In the genomic region with DNA sequence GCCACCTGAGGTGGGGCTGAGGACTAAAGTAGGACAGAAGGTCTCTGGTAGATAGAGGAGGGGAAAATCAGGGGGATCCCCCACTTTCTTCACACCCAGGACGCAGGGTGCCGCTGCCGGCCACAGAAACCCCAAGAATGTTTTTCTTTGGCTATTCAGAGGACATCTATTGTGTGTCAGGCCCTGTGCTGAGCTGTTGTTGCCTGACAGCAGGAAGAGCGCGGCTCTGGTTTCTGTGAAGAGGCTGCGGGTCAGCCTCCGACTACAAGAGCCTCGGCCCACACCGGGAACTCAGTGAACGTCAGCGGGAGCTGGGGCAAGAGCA, we compare ENCODE assay signal across 1 cellular context.
TF ChIP-seq lines count a peak whose summit lies in the region.

No MANE protein-coding gene starts in this region.

TF ChIP-seq in HepG2, 621 proteins besides CTCF, POLR2A, EP300 and RAD21 (continued from another document and continues in another):
- TF ChIP-seq TEAD3 (CRISPR knock-in tag; optimal IDR thresholded peaks at IDR 0.05; ENCODE audit: borderline replicate concordance) = peak; percentile 6
- TF ChIP-seq, protein P1, sequence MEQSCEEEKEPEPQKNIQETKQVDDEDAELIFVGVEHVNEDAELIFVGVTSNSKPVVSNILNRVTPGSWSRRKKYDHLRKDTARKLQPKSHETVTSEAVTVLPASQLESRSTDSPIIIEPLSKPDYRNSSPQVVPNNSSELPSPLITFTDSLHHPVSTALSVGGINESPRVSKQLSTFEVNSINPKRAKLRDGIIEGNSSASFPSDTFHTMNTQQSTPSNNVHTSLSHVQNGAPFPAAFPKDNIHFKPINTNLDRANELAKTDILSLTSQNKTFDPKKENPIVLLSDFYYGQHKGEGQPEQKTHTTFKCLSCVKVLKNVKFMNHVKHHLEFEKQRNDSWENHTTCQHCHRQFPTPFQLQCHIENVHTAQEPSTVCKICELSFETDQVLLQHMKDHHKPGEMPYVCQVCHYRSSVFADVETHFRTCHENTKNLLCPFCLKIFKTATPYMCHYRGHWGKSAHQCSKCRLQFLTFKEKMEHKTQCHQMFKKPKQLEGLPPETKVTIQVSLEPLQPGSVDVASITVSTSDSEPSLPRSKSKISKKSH (CRISPR knock-in tag; IDR thresholded peaks at IDR 0.05; ENCODE audit: borderline replicate concordance) = no peak
- TF ChIP-seq, protein P2, sequence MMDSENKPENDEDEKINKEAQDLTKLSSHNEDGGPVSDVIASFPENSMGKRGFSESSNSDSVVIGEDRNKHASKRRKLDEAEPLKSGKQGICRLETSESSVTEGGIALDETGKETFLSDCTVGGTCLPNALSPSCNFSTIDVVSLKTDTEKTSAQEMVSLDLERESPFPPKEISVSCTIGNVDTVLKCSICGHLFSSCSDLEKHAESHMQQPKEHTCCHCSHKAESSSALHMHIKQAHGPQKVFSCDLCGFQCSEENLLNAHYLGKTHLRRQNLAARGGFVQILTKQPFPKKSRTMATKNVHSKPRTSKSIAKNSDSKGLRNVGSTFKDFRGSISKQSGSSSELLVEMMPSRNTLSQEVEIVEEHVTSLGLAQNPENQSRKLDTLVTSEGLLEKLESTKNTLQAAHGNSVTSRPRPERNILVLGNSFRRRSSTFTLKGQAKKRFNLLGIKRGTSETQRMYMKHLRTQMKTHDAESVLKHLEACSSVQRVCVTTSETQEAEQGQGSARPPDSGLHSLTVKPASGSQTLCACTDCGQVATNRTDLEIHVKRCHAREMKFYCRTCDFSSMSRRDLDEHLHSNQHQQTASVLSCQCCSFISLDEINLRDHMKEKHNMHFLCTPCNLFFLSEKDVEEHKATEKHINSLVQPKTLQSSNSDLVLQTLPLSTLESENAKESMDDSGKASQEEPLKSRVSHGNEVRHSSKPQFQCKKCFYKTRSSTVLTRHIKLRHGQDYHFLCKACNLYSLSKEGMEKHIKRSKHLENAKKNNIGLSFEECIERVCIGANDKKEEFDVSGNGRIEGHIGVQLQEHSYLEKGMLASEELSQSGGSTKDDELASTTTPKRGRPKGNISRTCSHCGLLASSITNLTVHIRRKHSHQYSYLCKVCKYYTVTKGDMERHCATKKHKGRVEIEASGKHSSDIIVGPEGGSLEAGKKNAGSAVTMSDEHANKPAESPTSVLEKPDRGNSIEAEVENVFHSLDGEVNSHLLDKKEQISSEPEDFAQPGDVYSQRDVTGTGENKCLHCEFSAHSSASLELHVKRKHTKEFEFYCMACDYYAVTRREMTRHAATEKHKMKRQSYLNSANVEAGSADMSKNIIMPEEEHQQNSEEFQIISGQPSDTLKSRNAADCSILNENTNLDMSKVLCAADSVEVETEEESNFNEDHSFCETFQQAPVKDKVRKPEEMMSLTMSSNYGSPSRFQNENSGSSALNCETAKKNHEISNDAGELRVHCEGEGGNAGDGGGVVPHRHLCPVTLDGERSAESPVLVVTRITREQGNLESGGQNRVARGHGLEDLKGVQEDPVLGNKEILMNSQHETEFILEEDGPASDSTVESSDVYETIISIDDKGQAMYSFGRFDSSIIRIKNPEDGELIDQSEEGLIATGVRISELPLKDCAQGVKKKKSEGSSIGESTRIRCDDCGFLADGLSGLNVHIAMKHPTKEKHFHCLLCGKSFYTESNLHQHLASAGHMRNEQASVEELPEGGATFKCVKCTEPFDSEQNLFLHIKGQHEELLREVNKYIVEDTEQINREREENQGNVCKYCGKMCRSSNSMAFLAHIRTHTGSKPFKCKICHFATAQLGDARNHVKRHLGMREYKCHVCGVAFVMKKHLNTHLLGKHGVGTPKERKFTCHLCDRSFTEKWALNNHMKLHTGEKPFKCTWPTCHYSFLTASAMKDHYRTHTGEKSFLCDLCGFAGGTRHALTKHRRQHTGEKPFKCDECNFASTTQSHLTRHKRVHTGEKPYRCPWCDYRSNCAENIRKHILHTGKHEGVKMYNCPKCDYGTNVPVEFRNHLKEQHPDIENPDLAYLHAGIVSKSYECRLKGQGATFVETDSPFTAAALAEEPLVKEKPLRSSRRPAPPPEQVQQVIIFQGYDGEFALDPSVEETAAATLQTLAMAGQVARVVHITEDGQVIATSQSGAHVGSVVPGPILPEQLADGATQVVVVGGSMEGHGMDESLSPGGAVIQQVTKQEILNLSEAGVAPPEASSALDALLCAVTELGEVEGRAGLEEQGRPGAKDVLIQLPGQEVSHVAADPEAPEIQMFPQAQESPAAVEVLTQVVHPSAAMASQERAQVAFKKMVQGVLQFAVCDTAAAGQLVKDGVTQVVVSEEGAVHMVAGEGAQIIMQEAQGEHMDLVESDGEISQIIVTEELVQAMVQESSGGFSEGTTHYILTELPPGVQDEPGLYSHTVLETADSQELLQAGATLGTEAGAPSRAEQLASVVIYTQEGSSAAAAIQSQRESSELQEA (CRISPR knock-in tag; IDR thresholded peaks at IDR 0.05; ENCODE audit: not compliant biosample characterization) = peak; percentile 1
- TF ChIP-seq SOX6 (IDR thresholded peaks at IDR 0.05) = no peak
- peak; percentile 37; the same call in 1 of the 2 replicates for TF ChIP-seq SOX6 (CRISPR knock-in tag; IDR thresholded peaks at IDR 0.05)
- no peak; the same call in 1 of the 2 replicates for TF ChIP-seq ZNF546 (CRISPR knock-in tag; conservative IDR thresholded peaks at IDR 0.05)
- TF ChIP-seq, protein P3, sequence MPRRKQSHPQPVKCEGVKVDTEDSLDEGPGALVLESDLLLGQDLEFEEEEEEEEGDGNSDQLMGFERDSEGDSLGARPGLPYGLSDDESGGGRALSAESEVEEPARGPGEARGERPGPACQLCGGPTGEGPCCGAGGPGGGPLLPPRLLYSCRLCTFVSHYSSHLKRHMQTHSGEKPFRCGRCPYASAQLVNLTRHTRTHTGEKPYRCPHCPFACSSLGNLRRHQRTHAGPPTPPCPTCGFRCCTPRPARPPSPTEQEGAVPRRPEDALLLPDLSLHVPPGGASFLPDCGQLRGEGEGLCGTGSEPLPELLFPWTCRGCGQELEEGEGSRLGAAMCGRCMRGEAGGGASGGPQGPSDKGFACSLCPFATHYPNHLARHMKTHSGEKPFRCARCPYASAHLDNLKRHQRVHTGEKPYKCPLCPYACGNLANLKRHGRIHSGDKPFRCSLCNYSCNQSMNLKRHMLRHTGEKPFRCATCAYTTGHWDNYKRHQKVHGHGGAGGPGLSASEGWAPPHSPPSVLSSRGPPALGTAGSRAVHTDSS (CRISPR knock-in tag; conservative IDR thresholded peaks at IDR 0.05) = no peak
- TF ChIP-seq, protein P4, sequence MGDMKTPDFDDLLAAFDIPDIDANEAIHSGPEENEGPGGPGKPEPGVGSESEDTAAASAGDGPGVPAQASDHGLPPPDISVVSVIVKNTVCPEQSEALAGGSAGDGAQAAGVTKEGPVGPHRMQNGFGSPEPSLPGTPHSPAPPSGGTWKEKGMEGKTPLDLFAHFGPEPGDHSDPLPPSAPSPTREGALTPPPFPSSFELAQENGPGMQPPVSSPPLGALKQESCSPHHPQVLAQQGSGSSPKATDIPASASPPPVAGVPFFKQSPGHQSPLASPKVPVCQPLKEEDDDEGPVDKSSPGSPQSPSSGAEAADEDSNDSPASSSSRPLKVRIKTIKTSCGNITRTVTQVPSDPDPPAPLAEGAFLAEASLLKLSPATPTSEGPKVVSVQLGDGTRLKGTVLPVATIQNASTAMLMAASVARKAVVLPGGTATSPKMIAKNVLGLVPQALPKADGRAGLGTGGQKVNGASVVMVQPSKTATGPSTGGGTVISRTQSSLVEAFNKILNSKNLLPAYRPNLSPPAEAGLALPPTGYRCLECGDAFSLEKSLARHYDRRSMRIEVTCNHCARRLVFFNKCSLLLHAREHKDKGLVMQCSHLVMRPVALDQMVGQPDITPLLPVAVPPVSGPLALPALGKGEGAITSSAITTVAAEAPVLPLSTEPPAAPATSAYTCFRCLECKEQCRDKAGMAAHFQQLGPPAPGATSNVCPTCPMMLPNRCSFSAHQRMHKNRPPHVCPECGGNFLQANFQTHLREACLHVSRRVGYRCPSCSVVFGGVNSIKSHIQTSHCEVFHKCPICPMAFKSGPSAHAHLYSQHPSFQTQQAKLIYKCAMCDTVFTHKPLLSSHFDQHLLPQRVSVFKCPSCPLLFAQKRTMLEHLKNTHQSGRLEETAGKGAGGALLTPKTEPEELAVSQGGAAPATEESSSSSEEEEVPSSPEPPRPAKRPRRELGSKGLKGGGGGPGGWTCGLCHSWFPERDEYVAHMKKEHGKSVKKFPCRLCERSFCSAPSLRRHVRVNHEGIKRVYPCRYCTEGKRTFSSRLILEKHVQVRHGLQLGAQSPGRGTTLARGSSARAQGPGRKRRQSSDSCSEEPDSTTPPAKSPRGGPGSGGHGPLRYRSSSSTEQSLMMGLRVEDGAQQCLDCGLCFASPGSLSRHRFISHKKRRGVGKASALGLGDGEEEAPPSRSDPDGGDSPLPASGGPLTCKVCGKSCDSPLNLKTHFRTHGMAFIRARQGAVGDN (CRISPR knock-in tag; IDR thresholded peaks at IDR 0.05) = no peak
- TF ChIP-seq PHF21A (CRISPR knock-in tag; IDR thresholded peaks at IDR 0.05) = no peak
- no peak for TF ChIP-seq SIN3B (IDR thresholded peaks at IDR 0.05; ENCODE audit: low read length)
- peak; percentile 0; the same call in 1 of the 2 replicates for TF ChIP-seq BCL6 (CRISPR knock-in tag; IDR thresholded peaks at IDR 0.05)
- TF ChIP-seq, protein P5, sequence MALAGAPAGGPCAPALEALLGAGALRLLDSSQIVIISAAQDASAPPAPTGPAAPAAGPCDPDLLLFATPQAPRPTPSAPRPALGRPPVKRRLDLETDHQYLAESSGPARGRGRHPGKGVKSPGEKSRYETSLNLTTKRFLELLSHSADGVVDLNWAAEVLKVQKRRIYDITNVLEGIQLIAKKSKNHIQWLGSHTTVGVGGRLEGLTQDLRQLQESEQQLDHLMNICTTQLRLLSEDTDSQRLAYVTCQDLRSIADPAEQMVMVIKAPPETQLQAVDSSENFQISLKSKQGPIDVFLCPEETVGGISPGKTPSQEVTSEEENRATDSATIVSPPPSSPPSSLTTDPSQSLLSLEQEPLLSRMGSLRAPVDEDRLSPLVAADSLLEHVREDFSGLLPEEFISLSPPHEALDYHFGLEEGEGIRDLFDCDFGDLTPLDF (CRISPR knock-in tag; IDR thresholded peaks at IDR 0.05) = 0 out of 2 replicates have a peak, but pooled peaks have one; percentile 7
- TF ChIP-seq, protein P6, sequence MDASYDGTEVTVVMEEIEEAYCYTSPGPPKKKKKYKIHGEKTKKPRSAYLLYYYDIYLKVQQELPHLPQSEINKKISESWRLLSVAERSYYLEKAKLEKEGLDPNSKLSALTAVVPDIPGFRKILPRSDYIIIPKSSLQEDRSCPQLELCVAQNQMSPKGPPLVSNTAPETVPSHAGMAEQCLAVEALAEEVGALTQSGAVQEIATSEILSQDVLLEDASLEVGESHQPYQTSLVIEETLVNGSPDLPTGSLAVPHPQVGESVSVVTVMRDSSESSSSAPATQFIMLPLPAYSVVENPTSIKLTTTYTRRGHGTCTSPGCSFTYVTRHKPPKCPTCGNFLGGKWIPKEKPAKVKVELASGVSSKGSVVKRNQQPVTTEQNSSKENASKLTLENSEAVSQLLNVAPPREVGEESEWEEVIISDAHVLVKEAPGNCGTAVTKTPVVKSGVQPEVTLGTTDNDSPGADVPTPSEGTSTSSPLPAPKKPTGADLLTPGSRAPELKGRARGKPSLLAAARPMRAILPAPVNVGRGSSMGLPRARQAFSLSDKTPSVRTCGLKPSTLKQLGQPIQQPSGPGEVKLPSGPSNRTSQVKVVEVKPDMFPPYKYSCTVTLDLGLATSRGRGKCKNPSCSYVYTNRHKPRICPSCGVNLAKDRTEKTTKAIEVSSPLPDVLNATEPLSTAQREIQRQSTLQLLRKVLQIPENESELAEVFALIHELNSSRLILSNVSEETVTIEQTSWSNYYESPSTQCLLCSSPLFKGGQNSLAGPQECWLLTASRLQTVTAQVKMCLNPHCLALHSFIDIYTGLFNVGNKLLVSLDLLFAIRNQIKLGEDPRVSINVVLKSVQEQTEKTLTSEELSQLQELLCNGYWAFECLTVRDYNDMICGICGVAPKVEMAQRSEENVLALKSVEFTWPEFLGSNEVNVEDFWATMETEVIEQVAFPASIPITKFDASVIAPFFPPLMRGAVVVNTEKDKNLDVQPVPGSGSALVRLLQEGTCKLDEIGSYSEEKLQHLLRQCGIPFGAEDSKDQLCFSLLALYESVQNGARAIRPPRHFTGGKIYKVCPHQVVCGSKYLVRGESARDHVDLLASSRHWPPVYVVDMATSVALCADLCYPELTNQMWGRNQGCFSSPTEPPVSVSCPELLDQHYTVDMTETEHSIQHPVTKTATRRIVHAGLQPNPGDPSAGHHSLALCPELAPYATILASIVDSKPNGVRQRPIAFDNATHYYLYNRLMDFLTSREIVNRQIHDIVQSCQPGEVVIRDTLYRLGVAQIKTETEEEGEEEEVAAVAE (CRISPR knock-in tag; IDR thresholded peaks at IDR 0.05; ENCODE audit: borderline replicate concordance) = no peak
- no peak for TF ChIP-seq ZNF724P (CRISPR knock-in tag; IDR thresholded peaks at IDR 0.05; ENCODE audit: borderline replicate concordance)
- no peak for TF ChIP-seq ZNF577 (CRISPR knock-in tag; IDR thresholded peaks at IDR 0.05; ENCODE audit: borderline replicate concordance, low read depth)
- TF ChIP-seq, protein P7, sequence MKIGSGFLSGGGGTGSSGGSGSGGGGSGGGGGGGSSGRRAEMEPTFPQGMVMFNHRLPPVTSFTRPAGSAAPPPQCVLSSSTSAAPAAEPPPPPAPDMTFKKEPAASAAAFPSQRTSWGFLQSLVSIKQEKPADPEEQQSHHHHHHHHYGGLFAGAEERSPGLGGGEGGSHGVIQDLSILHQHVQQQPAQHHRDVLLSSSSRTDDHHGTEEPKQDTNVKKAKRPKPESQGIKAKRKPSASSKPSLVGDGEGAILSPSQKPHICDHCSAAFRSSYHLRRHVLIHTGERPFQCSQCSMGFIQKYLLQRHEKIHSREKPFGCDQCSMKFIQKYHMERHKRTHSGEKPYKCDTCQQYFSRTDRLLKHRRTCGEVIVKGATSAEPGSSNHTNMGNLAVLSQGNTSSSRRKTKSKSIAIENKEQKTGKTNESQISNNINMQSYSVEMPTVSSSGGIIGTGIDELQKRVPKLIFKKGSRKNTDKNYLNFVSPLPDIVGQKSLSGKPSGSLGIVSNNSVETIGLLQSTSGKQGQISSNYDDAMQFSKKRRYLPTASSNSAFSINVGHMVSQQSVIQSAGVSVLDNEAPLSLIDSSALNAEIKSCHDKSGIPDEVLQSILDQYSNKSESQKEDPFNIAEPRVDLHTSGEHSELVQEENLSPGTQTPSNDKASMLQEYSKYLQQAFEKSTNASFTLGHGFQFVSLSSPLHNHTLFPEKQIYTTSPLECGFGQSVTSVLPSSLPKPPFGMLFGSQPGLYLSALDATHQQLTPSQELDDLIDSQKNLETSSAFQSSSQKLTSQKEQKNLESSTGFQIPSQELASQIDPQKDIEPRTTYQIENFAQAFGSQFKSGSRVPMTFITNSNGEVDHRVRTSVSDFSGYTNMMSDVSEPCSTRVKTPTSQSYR (CRISPR knock-in tag; IDR thresholded peaks at IDR 0.05; ENCODE audit: borderline replicate concordance) = no peak
- TF ChIP-seq ZNF670 (CRISPR knock-in tag; IDR thresholded peaks at IDR 0.05; ENCODE audit: borderline replicate concordance) = no peak
- no peak for TF ChIP-seq AKAP8 (CRISPR knock-in tag; IDR thresholded peaks at IDR 0.05)
- TF ChIP-seq TCF7 (IDR thresholded peaks at IDR 0.05; ENCODE audit: low read depth) = no peak
- TF ChIP-seq BRCA1 (CRISPR knock-in tag; IDR thresholded peaks at IDR 0.05) = no peak
- TF ChIP-seq SP140L (CRISPR knock-in tag; IDR thresholded peaks at IDR 0.05; ENCODE audit: borderline replicate concordance) = no peak
- TF ChIP-seq, protein P8, sequence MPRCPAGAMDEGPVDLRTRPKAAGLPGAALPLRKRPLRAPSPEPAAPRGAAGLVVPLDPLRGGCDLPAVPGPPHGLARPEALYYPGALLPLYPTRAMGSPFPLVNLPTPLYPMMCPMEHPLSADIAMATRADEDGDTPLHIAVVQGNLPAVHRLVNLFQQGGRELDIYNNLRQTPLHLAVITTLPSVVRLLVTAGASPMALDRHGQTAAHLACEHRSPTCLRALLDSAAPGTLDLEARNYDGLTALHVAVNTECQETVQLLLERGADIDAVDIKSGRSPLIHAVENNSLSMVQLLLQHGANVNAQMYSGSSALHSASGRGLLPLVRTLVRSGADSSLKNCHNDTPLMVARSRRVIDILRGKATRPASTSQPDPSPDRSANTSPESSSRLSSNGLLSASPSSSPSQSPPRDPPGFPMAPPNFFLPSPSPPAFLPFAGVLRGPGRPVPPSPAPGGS (CRISPR knock-in tag; IDR thresholded peaks at IDR 0.05) = no peak
